27 cellular contexts compared by ENCODE assay signal in the genomic region with DNA sequence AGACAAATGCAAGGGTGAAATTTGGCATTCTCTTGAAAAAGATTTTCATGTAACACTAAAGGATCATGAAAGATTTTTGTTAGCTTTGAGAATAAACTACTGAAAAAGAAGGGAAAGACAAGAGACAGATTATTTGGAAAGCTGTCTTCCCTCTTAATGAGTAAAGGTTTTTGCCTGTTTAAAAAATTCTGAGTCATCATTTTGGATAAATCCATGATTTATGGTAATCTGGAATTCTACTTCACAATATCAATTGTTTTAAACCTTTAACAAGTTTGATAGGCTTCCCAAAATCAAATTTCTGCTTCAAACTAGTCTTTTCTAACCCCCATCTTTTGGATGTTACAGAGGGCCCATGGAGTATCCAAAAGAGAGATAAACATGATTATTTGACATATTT.
"Had no signal": no experiment of that assay in that cellular context is flagged by ENCODE, and none has a peak within 500 bp of the region (broad histone marks: within the 10 kb centered on the region; RNA-seq: fewer than 3 reads in every experiment).

No MANE protein-coding gene starts in this region.

- FAIRE-seq: urothelium cell line had no signal

- H3K4me1 ChIP-seq: stomach, suprapubic skin, testis, thyroid gland, tibial artery, tibial nerve, transverse colon, upper lobe of left lung, upper lobe of right lung, uterus, vagina had no signal

- H3K9me3 ChIP-seq: suprapubic skin, testis, thoracic aorta, thyroid gland, transverse colon, upper lobe of right lung, uterus, vagina had no signal

- H3K27me3 ChIP-seq: stomach, suprapubic skin, testis, thyroid gland, tibial artery, tibial nerve, transverse colon, upper lobe of left lung, upper lobe of right lung, uterus, vagina had no signal

- DNase-seq: stimulated activated CD4-positive, alpha-beta T cell treated with anti-CD3 and anti-CD28 coated beads, Interleukin-2, amount 100 ng/mL, for 48 hours; stimulated activated CD4-positive, alpha-beta T cell treated with anti-CD3 and anti-CD28 coated beads, Interleukin-4, amount 100 ng/mL, for 1 hour; stimulated activated CD4-positive, alpha-beta T cell treated with anti-CD3 and anti-CD28 coated beads, Interleukin-4, amount 100 ng/mL, for 24 hours; stimulated activated CD4-positive, alpha-beta T cell treated with anti-CD3 and anti-CD28 coated beads, Interleukin-4, amount 100 ng/mL, for 4 hours; stimulated activated CD8-positive, alpha-beta memory T cell treated with anti-CD3 and anti-CD28 coated beads, Interleukin-4, amount 100 ng/mL, for 48 hours; stimulated activated naive B cell treated with anti-CD40 and anti-IgM and Interleukin-4, amounts not matched to agents 10 μg/mL and 1 μg/mL and 100 μg/mL, for 72 hours; stimulated activated naive CD4-positive, alpha-beta T cell; stimulated activated naive CD4-positive, alpha-beta T cell treated with Interleukin-2 at 50 U/mL for 16 hours; stimulated activated naive CD8-positive, alpha-beta T cell treated with anti-CD3 and anti-CD28 coated beads, Interleukin-15, amount 100 ng/mL, for 72 hours; stimulated activated naive CD8-positive, alpha-beta T cell treated with anti-CD3 and anti-CD28 coated beads, Interleukin-15, Interleukin-2, amounts not matched to agents 100 U/mL and 50 U/mL, for 24 hours; stomach; substantia nigra; testis; thyroid gland; tibial artery; transverse colon; trophoblast cell; upper lobe of left lung; upper lobe of right lung; uterus had no signal

- ATAC-seq: stimulated activated effector memory CD8-positive, alpha-beta T cell treated with anti-CD3 and anti-CD28 coated beads, Interleukin-12 subunit alpha, Interleukin-12 subunit beta, amount 100 ng/mL, for 72 hours; stimulated activated memory B cell treated with anti-CD40 and anti-IgM and Interleukin-4, amounts not matched to agents 10 μg/mL and 1 μg/mL and 100 μg/mL, for 72 hours; stimulated activated naive B cell treated with anti-CD40 and anti-IgM and Interleukin-4, amounts not matched to agents 10 μg/mL and 1 μg/mL and 100 μg/mL, for 72 hours; stimulated activated naive CD8-positive, alpha-beta T cell treated with anti-CD3 and anti-CD28 coated beads, Interleukin-15, amount 100 ng/mL, for 72 hours; stimulated activated naive CD8-positive, alpha-beta T cell treated with anti-CD3 and anti-CD28 coated beads, Interleukin-15, Interleukin-2, amounts not matched to agents 100 U/mL and 50 U/mL, for 24 hours; upper lobe of right lung had no signal

- H3K27ac ChIP-seq: stomach, suprapubic skin, testis, thoracic aorta, thyroid gland, tibial artery, tibial nerve, transverse colon, upper lobe of left lung, upper lobe of right lung, uterus, vagina had no signal

- H3K4me3 ChIP-seq: stomach, suprapubic skin, testis, thoracic aorta, thyroid gland, tibial artery, tibial nerve, transverse colon, upper lobe of left lung, upper lobe of right lung, uterus, vagina had no signal

- H3K36me3 ChIP-seq: stomach, suprapubic skin, thoracic aorta, thyroid gland, tibial artery, tibial nerve, transverse colon, upper lobe of left lung, upper lobe of right lung, uterus, vagina had no signal
